In the genomic region with DNA sequence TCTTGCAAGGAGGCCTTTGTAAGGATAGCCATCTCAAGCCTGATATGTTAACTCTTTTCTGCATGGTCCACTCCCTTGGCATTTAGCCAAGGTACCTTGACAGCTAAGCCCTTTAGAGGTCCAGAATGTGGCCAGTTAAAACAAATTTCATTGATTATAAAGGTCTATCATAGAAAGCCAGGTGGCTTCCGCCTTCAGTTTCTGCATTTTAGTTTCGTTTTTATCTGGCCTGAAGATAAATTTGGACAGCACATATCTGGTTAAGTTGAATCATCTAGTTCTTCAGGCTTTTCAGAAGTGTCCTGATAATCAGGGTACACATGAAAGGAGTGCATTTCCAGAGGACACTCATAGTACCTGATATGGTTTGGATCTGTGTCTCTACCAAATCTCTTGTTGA, we compare ENCODE assay signal across 11 cellular contexts. TPM values are rescaled to one million over a fixed set of nuclear protein-coding genes. Genes with fewer than 3 reads are reported as not detected.
A peak's percentile ranks its signal among the peaks of the same experiment; 100 is the strongest.
DNase-seq lines count a peak whose midpoint lies in the region; ATAC-seq and TF ChIP-seq lines count a peak whose summit lies in the region.
"Had no signal": no experiment of that assay in that cellular context is flagged by ENCODE, and none has a peak within 500 bp of the region (broad histone marks: within the 10 kb centered on the region; RNA-seq: fewer than 3 reads in every experiment).

No MANE protein-coding gene starts in this region.

- H3K79me2 ChIP-seq in SU-DHL-6 (ENCODE audit: insufficient read depth, low read length) = peaks cover 90% of the 10 kb centered on the region

- peak overlapping the region; percentile 28 for H3K4me2 ChIP-seq in SU-DHL-6 (ENCODE audit: low read depth, low read length, poor library complexity, severe bottlenecking)

- TF ChIP-seq POLR2A in GM18505 (IDR thresholded peaks at IDR 0.05; ENCODE audit: borderline replicate concordance, extremely low read depth, insufficient read depth, insufficient read length) = no peak

- H3K9me3 ChIP-seq in SU-DHL-6 (ENCODE audit: insufficient read depth, low read length) = no peaks in the 10 kb centered on the region
- H3K9me3 ChIP-seq: transverse colon had no signal

- no peaks in the 10 kb centered on the region for H3F3A ChIP-seq in SU-DHL-6 (ENCODE audit: insufficient read depth)

- no peak overlapping the region for H3K9ac ChIP-seq in SU-DHL-6 (ENCODE audit: low read length)

- no peak for DNase-seq in Right ventricle myocardium superior
- no peak for DNase-seq in activated gamma-delta T cell treated with Interleukin-2 at 50 U/mL for 16 hours
- DNase-seq in dorsolateral prefrontal cortex = no peak
- DNase-seq: naive B cell; stimulated activated CD4-positive, alpha-beta T cell treated with anti-CD3 and anti-CD28 coated beads, Interleukin-15, amount 100 ng/mL, for 24 hours; transverse colon had no signal

- H3K27ac ChIP-seq in SU-DHL-6 (ENCODE audit: low read depth, low read length) (no peak overlapping the region), dorsolateral prefrontal cortex (no peak overlapping the region)
- H3K27ac ChIP-seq: transverse colon had no signal

- H3K27me3 ChIP-seq in SU-DHL-6 (ENCODE audit: low read length) (no peaks in the 10 kb centered on the region), dorsolateral prefrontal cortex (no peaks in the 10 kb centered on the region)
- H3K27me3 ChIP-seq: transverse colon had no signal

- H2AFZ ChIP-seq in SU-DHL-6 (ENCODE audit: low read depth, low read length, severe bottlenecking) = no peak overlapping the region

- intact Hi-C loops in Right ventricle myocardium superior (cut with DNase I) = no loop called here
- intact Hi-C loops in dorsolateral prefrontal cortex (cut with DNase I) = no loop called here

- H3K36me3 ChIP-seq in SU-DHL-6 (ENCODE audit: low read length) = no peaks in the 10 kb centered on the region; the same call in 1 of the 2 replicates
- H3K36me3 ChIP-seq: transverse colon had no signal

- ATAC-seq in GM18511 (IDR thresholded peaks at IDR 0.05; ENCODE audit: unreplicated experiment) = peak; percentile 93
- peak; percentile 84 for ATAC-seq in GM21367 (IDR thresholded peaks at IDR 0.05; ENCODE audit: unreplicated experiment)
- peak; percentile 58 for ATAC-seq in HG03097 (IDR thresholded peaks at IDR 0.05; ENCODE audit: low FRiP score, unreplicated experiment)
- no peak for ATAC-seq in GM18505 (IDR thresholded peaks at IDR 0.05; ENCODE audit: unreplicated experiment)
- ATAC-seq in Right ventricle myocardium superior (ENCODE audit: poor library complexity) = no peak

- no peak overlapping the region for H3K4me3 ChIP-seq in SU-DHL-6 (ENCODE audit: insufficient read depth, low read length, poor library complexity, severe bottlenecking)
- no peak overlapping the region for H3K4me3 ChIP-seq in dorsolateral prefrontal cortex
- H3K4me3 ChIP-seq: transverse colon had no signal

- TF ChIP-seq CTCF in SU-DHL-6 (IDR thresholded peaks at IDR 0.05; ENCODE audit: insufficient read depth, low read length, poor library complexity, severe bottlenecking) (no peak), dorsolateral prefrontal cortex (IDR thresholded peaks at IDR 0.05 in 54 of 56, conservative IDR thresholded peaks at IDR 0.05 in 2 of 56; ENCODE audit: low read depth in 1 of 56, partially characterized antibody in 56 of 56) (no peak)

- H3K9me2 ChIP-seq in SU-DHL-6 (replicated peaks; ENCODE audit: insufficient read depth, low read length) = no peaks in the 10 kb centered on the region

- no peaks in the 10 kb centered on the region; the same call in 1 of the 2 replicates for H4K20me1 ChIP-seq in SU-DHL-6 (ENCODE audit: low read depth, low read length)

RNA-seq across cellular contexts. Expression of a gene that starts 30.7 kb away (rescaled TPM):
- total RNA-seq in Right ventricle myocardium superior = 37.3 TPM
- total RNA-seq in dorsolateral prefrontal cortex = 100 to 1,000 TPM; 111 to 248 (median 163) TPM

RNA-seq across cellular contexts. Expression of a gene that starts 30.8 kb away (rescaled TPM):
- total RNA-seq in Right ventricle myocardium superior (26.4 TPM), dorsolateral prefrontal cortex (10 to 100 TPM; 40.9 to 99.0 (median 70.3) TPM)

Comparison
In these comparisons a context has a peak if more than half of its experiments do, and no peak if none do; other contexts are left out.
1. ATAC-seq: peak in GM18511 (single experiment), GM21367 (single experiment) and HG03097 (single experiment); none in GM18505 (single experiment) and Right ventricle myocardium superior (single experiment).